1 cellular context compared by ENCODE assay signal in the genomic region with DNA sequence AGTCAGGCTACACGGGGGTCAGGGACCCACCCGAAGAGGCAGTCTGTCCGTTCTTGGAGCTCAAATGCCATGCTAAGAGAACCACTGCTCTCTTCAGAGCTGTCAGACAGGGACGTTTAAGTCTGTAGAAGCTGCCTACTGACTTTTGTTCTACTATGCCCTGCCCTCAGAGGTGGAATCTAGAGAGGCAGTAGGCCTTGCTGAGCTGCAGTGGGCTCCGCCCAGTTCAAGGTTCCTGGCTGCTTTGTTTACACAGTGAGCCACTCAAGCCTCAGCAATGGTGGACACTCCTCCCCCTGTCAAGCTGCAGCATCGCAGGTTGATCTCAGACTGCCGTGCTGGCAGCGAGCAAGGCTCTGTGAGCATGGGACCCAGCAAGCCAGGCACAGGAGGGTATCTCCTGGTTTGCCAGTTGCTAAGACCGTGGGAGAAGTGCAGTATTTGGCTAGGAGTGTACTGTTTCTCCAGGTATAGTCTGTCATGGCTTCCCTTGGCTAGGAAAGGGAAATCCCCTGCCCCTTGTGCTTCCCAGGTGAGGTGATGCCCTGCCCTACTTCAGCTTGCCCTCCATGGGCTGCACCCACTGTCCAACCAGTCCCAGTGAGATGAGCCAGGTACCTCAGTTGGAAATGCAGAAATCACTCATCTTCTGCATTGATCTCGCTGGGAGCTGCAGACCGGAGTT.
A peak's percentile ranks its signal among the peaks of the same experiment; 100 is the strongest.
TF ChIP-seq lines count a peak whose summit lies in the region.
"Not testable (repeated sequence)": the region's sequence is repeated elsewhere in the genome, so short reads cannot be mapped to it uniquely, and the experiment has no call there.

No MANE protein-coding gene starts in this region.

TF ChIP-seq in HepG2, 621 proteins besides CTCF, POLR2A, EP300 and RAD21 (continued from another document and continues in another):
- TF ChIP-seq, protein P1, sequence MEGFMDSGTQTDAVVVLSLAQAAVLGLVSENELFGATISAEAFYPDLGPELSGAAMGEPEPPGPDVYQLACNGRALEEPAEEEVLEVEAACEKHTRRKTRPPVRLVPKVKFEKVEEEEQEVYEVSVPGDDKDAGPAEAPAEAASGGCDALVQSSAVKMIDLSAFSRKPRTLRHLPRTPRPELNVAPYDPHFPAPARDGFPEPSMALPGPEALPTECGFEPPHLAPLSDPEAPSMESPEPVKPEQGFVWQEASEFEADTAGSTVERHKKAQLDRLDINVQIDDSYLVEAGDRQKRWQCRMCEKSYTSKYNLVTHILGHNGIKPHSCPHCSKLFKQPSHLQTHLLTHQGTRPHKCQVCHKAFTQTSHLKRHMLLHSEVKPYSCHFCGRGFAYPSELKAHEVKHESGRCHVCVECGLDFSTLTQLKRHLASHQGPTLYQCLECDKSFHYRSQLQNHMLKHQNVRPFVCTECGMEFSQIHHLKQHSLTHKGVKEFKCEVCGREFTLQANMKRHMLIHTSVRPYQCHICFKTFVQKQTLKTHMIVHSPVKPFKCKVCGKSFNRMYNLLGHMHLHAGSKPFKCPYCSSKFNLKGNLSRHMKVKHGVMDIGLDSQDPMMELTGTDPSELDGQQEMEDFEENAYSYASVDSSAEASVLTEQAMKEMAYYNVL (CRISPR knock-in tag; IDR thresholded peaks at IDR 0.05; ENCODE audit: borderline replicate concordance) = peak; percentile 37; the same call in 1 of the 2 replicates
- TF ChIP-seq HMG20B (CRISPR knock-in tag; conservative IDR thresholded peaks at IDR 0.05) = peak; percentile 62; the same call in 1 of the 2 replicates
- TF ChIP-seq ZNF781 (CRISPR knock-in tag; IDR thresholded peaks at IDR 0.05; ENCODE audit: borderline replicate concordance, not compliant biosample characterization) = peak; percentile 36
- TF ChIP-seq ZNF333 (CRISPR knock-in tag; IDR thresholded peaks at IDR 0.05; ENCODE audit: borderline replicate concordance) = 0 out of 2 replicates have a peak, but pooled peaks have one; percentile 60
- TF ChIP-seq, protein P2, sequence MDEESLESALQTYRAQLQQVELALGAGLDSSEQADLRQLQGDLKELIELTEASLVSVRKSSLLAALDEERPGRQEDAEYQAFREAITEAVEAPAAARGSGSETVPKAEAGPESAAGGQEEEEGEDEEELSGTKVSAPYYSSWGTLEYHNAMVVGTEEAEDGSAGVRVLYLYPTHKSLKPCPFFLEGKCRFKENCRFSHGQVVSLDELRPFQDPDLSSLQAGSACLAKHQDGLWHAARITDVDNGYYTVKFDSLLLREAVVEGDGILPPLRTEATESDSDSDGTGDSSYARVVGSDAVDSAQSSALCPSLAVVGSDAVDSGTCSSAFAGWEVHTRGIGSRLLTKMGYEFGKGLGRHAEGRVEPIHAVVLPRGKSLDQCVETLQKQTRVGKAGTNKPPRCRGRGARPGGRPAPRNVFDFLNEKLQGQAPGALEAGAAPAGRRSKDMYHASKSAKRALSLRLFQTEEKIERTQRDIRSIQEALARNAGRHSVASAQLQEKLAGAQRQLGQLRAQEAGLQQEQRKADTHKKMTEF (CRISPR knock-in tag; IDR thresholded peaks at IDR 0.05) = peak; percentile 62; the same call in 1 of the 2 replicates
- peak; percentile 76; the same call in 1 of the 2 replicates for TF ChIP-seq MIER2 (CRISPR knock-in tag; IDR thresholded peaks at IDR 0.05)
- TF ChIP-seq STAG1 (CRISPR knock-in tag; IDR thresholded peaks at IDR 0.05) = 0 out of 2 replicates have a peak, but pooled peaks have one; percentile 6
- TF ChIP-seq MEF2D (CRISPR knock-in tag; IDR thresholded peaks at IDR 0.05) = 0 out of 2 replicates have a peak, but pooled peaks have one; percentile 13
- TF ChIP-seq, protein P3, sequence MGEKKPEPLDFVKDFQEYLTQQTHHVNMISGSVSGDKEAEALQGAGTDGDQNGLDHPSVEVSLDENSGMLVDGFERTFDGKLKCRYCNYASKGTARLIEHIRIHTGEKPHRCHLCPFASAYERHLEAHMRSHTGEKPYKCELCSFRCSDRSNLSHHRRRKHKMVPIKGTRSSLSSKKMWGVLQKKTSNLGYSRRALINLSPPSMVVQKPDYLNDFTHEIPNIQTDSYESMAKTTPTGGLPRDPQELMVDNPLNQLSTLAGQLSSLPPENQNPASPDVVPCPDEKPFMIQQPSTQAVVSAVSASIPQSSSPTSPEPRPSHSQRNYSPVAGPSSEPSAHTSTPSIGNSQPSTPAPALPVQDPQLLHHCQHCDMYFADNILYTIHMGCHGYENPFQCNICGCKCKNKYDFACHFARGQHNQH (CRISPR knock-in tag; IDR thresholded peaks at IDR 0.05) = 0 out of 2 replicates have a peak, but pooled peaks have one; percentile 61
- TF ChIP-seq YY1 (IDR thresholded peaks at IDR 0.05; ENCODE audit: insufficient read depth, insufficient replicate concordance, low read depth, low read length) = peak; percentile 79
- TF ChIP-seq, protein P4, sequence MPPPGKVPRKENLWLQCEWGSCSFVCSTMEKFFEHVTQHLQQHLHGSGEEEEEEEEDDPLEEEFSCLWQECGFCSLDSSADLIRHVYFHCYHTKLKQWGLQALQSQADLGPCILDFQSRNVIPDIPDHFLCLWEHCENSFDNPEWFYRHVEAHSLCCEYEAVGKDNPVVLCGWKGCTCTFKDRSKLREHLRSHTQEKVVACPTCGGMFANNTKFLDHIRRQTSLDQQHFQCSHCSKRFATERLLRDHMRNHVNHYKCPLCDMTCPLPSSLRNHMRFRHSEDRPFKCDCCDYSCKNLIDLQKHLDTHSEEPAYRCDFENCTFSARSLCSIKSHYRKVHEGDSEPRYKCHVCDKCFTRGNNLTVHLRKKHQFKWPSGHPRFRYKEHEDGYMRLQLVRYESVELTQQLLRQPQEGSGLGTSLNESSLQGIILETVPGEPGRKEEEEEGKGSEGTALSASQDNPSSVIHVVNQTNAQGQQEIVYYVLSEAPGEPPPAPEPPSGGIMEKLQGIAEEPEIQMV (CRISPR knock-in tag; IDR thresholded peaks at IDR 0.05; ENCODE audit: low read depth) = 0 out of 2 replicates have a peak, but pooled peaks have one; percentile 60
- 0 out of 2 replicates have a peak, but pooled peaks have one; percentile 43 for TF ChIP-seq SMAD3 (CRISPR knock-in tag; IDR thresholded peaks at IDR 0.05)
- TF ChIP-seq MED1 (CRISPR knock-in tag; IDR thresholded peaks at IDR 0.05) = peak; percentile 37; the same call in 1 of the 2 replicates
- peak; percentile 84 for TF ChIP-seq TEAD3 (CRISPR knock-in tag; optimal IDR thresholded peaks at IDR 0.05; ENCODE audit: borderline replicate concordance)
- TF ChIP-seq ZBTB7B (CRISPR knock-in tag; IDR thresholded peaks at IDR 0.05) = peak; percentile 39; the same call in 1 of the 2 replicates
- 0 out of 2 replicates have a peak, but pooled peaks have one; percentile 28 for TF ChIP-seq SAFB2 (CRISPR knock-in tag; IDR thresholded peaks at IDR 0.05; ENCODE audit: borderline replicate concordance, low read depth)
- TF ChIP-seq SOX13 (IDR thresholded peaks at IDR 0.05) = not testable (repeated sequence)
- TF ChIP-seq SOX13 (CRISPR knock-in tag; conservative IDR thresholded peaks at IDR 0.05 in 1 of 2, IDR thresholded peaks at IDR 0.05 in 1 of 2) = peak in 1 of 2 experiments; percentile 57; a peak in 2 of 4 replicates
- peak; percentile 62; the same call in 1 of the 2 replicates for TF ChIP-seq ATF7-NPFF (CRISPR knock-in tag; IDR thresholded peaks at IDR 0.05; ENCODE audit: low read depth)
- TF ChIP-seq YEATS2 (CRISPR knock-in tag; IDR thresholded peaks at IDR 0.05; ENCODE audit: borderline replicate concordance) = 0 out of 2 replicates have a peak, but pooled peaks have one; percentile 56
- TF ChIP-seq KDM3A (CRISPR knock-in tag; IDR thresholded peaks at IDR 0.05; ENCODE audit: low read depth) = peak; percentile 58; the same call in 1 of the 2 replicates
- TF ChIP-seq ZFY (CRISPR knock-in tag; IDR thresholded peaks at IDR 0.05) = peak; percentile 79
- TF ChIP-seq SIX4 (CRISPR knock-in tag; IDR thresholded peaks at IDR 0.05) = 0 out of 2 replicates have a peak, but pooled peaks have one; percentile 30
- TF ChIP-seq, protein P5, sequence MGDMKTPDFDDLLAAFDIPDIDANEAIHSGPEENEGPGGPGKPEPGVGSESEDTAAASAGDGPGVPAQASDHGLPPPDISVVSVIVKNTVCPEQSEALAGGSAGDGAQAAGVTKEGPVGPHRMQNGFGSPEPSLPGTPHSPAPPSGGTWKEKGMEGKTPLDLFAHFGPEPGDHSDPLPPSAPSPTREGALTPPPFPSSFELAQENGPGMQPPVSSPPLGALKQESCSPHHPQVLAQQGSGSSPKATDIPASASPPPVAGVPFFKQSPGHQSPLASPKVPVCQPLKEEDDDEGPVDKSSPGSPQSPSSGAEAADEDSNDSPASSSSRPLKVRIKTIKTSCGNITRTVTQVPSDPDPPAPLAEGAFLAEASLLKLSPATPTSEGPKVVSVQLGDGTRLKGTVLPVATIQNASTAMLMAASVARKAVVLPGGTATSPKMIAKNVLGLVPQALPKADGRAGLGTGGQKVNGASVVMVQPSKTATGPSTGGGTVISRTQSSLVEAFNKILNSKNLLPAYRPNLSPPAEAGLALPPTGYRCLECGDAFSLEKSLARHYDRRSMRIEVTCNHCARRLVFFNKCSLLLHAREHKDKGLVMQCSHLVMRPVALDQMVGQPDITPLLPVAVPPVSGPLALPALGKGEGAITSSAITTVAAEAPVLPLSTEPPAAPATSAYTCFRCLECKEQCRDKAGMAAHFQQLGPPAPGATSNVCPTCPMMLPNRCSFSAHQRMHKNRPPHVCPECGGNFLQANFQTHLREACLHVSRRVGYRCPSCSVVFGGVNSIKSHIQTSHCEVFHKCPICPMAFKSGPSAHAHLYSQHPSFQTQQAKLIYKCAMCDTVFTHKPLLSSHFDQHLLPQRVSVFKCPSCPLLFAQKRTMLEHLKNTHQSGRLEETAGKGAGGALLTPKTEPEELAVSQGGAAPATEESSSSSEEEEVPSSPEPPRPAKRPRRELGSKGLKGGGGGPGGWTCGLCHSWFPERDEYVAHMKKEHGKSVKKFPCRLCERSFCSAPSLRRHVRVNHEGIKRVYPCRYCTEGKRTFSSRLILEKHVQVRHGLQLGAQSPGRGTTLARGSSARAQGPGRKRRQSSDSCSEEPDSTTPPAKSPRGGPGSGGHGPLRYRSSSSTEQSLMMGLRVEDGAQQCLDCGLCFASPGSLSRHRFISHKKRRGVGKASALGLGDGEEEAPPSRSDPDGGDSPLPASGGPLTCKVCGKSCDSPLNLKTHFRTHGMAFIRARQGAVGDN (CRISPR knock-in tag; IDR thresholded peaks at IDR 0.05) = peak; percentile 73
- TF ChIP-seq TARDBP (CRISPR knock-in tag; IDR thresholded peaks at IDR 0.05) = peak; percentile 36; the same call in 1 of the 2 replicates
- TF ChIP-seq GABPB1 (CRISPR knock-in tag; IDR thresholded peaks at IDR 0.05) = peak; percentile 41
- TF ChIP-seq ZC3H13 (CRISPR knock-in tag; IDR thresholded peaks at IDR 0.05) = 0 out of 2 replicates have a peak, but pooled peaks have one; percentile 26
- peak; percentile 59; the same call in 1 of the 2 replicates for TF ChIP-seq ERF (CRISPR knock-in tag; IDR thresholded peaks at IDR 0.05)
- TF ChIP-seq FOXK1 (CRISPR knock-in tag; IDR thresholded peaks at IDR 0.05; ENCODE audit: borderline replicate concordance, low read depth) = peak; percentile 69; the same call in 1 of the 2 replicates
- TF ChIP-seq, protein P6, sequence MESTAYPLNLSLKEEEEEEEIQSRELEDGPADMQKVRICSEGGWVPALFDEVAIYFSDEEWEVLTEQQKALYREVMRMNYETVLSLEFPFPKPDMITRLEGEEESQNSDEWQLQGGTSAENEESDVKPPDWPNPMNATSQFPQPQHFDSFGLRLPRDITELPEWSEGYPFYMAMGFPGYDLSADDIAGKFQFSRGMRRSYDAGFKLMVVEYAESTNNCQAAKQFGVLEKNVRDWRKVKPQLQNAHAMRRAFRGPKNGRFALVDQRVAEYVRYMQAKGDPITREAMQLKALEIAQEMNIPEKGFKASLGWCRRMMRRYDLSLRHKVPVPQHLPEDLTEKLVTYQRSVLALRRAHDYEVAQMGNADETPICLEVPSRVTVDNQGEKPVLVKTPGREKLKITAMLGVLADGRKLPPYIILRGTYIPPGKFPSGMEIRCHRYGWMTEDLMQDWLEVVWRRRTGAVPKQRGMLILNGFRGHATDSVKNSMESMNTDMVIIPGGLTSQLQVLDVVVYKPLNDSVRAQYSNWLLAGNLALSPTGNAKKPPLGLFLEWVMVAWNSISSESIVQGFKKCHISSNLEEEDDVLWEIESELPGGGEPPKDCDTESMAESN (CRISPR knock-in tag; conservative IDR thresholded peaks at IDR 0.05) = peak; percentile 62; the same call in 1 of the 2 replicates
- TF ChIP-seq JUND (CRISPR knock-in tag; IDR thresholded peaks at IDR 0.05) = 0 out of 2 replicates have a peak, but pooled peaks have one; percentile 47
- TF ChIP-seq HNF4G (IDR thresholded peaks at IDR 0.05; ENCODE audit: borderline replicate concordance, low read depth, low read length) = peak; percentile 72
- TF ChIP-seq HNF4G (CRISPR knock-in tag; IDR thresholded peaks at IDR 0.05; ENCODE audit: borderline replicate concordance, low read depth) = peak; percentile 64; the same call in 1 of the 2 replicates
- peak; percentile 51; the same call in 1 of the 2 replicates for TF ChIP-seq NR2C2 (CRISPR knock-in tag; IDR thresholded peaks at IDR 0.05; ENCODE audit: borderline replicate concordance)
- TF ChIP-seq ZFP90 (CRISPR knock-in tag; IDR thresholded peaks at IDR 0.05; ENCODE audit: borderline replicate concordance) = peak; percentile 86
- peak; percentile 64; the same call in 1 of the 2 replicates for TF ChIP-seq ELF3 (CRISPR knock-in tag; IDR thresholded peaks at IDR 0.05)
- TF ChIP-seq ZNF331 (CRISPR knock-in tag; IDR thresholded peaks at IDR 0.05) = peak; percentile 70; the same call in 1 of the 2 replicates
- peak; percentile 78; the same call in 1 of the 2 replicates for TF ChIP-seq ZSCAN22 (CRISPR knock-in tag; IDR thresholded peaks at IDR 0.05)
- peak; percentile 54; the same call in 1 of the 2 replicates for TF ChIP-seq ETV5 (CRISPR knock-in tag; IDR thresholded peaks at IDR 0.05; ENCODE audit: borderline replicate concordance)
- TF ChIP-seq BCL6 (CRISPR knock-in tag; IDR thresholded peaks at IDR 0.05) = 0 out of 2 replicates have a peak, but pooled peaks have one; percentile 32
- peak; percentile 15; the same call in 1 of the 2 replicates for TF ChIP-seq ZNF768 (CRISPR knock-in tag; IDR thresholded peaks at IDR 0.05)
